1 cellular context compared by ENCODE assay signal in genomic region chr13:106468948-106469590, GRCh38.
TF ChIP-seq lines count a peak whose summit lies in the region.

No MANE protein-coding gene starts in this region.

TF ChIP-seq in H1, 55 proteins besides CTCF, POLR2A, EP300 and RAD21:
- TF ChIP-seq CHD2 (IDR thresholded peaks at IDR 0.05; ENCODE audit: low read length) (no peak), E2F6 (IDR thresholded peaks at IDR 0.05) (peak; percentile 61; the same call in 1 of the 2 replicates)
